ENCODE assay signal across 24 cellular contexts in genomic region chr10:108082596-108082995, GRCh38.
DNase-seq lines count a peak whose midpoint lies in the region; ATAC-seq, FAIRE-seq and TF ChIP-seq lines count a peak whose summit lies in the region.
"Had no signal": no experiment of that assay in that cellular context is flagged by ENCODE, and none has a peak within 500 bp of the region (broad histone marks: within the 10 kb centered on the region; RNA-seq: fewer than 3 reads in every experiment).

No MANE protein-coding gene starts in this region.

- CTCF ChIA-PET in GM12878 (lab: Yijun Ruan, JAX), result interaction anchor here (0.6 to 1.2 kb wide), 4 partner anchors 9 to 121 kb away, joined by 3 to 4 read pairs (median 3); no protein-coding TSS in a partner anchor

- H3K4me1 ChIP-seq in GM23338 (ENCODE audit: insufficient read depth) (peaks cover 9% of the 10 kb centered on the region; the same call in 1 of the 2 replicates), GM12878 (ENCODE audit: control insufficient read depth, insufficient read depth, low read length) (no peaks in the 10 kb centered on the region)
- H3K4me1 ChIP-seq: BE2C, BLaER1, Caco-2 had no signal

- no peaks in the 10 kb centered on the region for H3K36me3 ChIP-seq in GM23338 (ENCODE audit: insufficient read depth)
- H3K36me3 ChIP-seq in GM12878 (ENCODE audit: control insufficient read depth in 2 of 2, insufficient read depth in 2 of 2, low read length in 1 of 2), result no peaks in the 10 kb centered on the region
- H3K36me3 ChIP-seq in neural cell (ENCODE audit: insufficient read depth, low read length), result no peaks in the 10 kb centered on the region
- H3K36me3 ChIP-seq: BE2C, BLaER1 had no signal

- H3K9ac ChIP-seq in GM12878 (ENCODE audit: control insufficient read depth, insufficient read depth, low read length), result no peak overlapping the region
- no peak overlapping the region for H3K9ac ChIP-seq in neural cell (ENCODE audit: low read length)
- H3K9ac ChIP-seq: BLaER1 had no signal

- DNase-seq in GM23338 (ENCODE audit: low spot score), result no peak
- DNase-seq in GM12878 (ENCODE audit: low read depth, low spot score), result no peak
- no peak for DNase-seq in activated CD4-positive, alpha-beta T cell treated with anti-CD3 and anti-CD28 coated beads for 1 hour
- DNase-seq in activated naive CD8-positive, alpha-beta T cell treated with anti-CD3 and anti-CD28 coated beads, Interleukin-2, amount 50 U/mL, for 24 hours, result no peak
- no peak for DNase-seq in GM10266 (ENCODE audit: extremely low spot score)
- DNase-seq: 8988T; ACHN; BE2C; C1 segment of cervical spinal cord; Caco-2; Calu3; CD4-positive, alpha-beta memory T cell; CD4-positive, CD25-positive, alpha-beta regulatory T cell; CD8-positive, alpha-beta memory T cell; DMS79 treated with DMSO at 0.1 percent for 48 hours; GF-D8 had no signal

- TF ChIP-seq POLR2A in GM12878 (IDR thresholded peaks at IDR 0.05; ENCODE audit: low read depth, low read length), result no peak

- TF ChIP-seq RAD21 in GM12878 (IDR thresholded peaks at IDR 0.05; ENCODE audit: insufficient read depth, low read depth, low read length), result no peak
- no peak for TF ChIP-seq RAD21 in neural cell (conservative IDR thresholded peaks at IDR 0.05)

- TF ChIP-seq EP300 in GM12878 (IDR thresholded peaks at IDR 0.05; ENCODE audit: borderline replicate concordance in 1 of 2, control insufficient read depth in 1 of 2, low read depth in 2 of 2, low read length in 2 of 2) (no peak), neural cell (conservative IDR thresholded peaks at IDR 0.05; ENCODE audit: poor library complexity, severe bottlenecking) (peak; percentile 98)

- POLR2A ChIA-PET in GM12878 (lab: Charles Lee), result interaction anchor here (0.6 kb wide), 1 partner anchor 814 kb away, joined by 4 read pairs; no protein-coding TSS in a partner anchor

- H3F3A ChIP-seq in GM23338 (replicated peaks; ENCODE audit: low read depth), result no peaks in the 10 kb centered on the region
- peaks cover 3% of the 10 kb centered on the region for H3F3A ChIP-seq in neural cell (ENCODE audit: insufficient read depth, low read length, poor library complexity, severe bottlenecking)

- H3K9me3 ChIP-seq in GM12878 (replicated peaks; ENCODE audit: control insufficient read depth, insufficient read depth, low read length), result no peaks in the 10 kb centered on the region
- H3K9me3 ChIP-seq in neural cell (ENCODE audit: low read length), result no peaks in the 10 kb centered on the region
- H3K9me3 ChIP-seq: BE2C, BLaER1, Caco-2 had no signal

- no peak overlapping the region for H3K27ac Mint-ChIP-seq in GM23338
- no peak overlapping the region for H3K27ac Mint-ChIP-seq in activated naive CD8-positive, alpha-beta T cell treated with anti-CD3 and anti-CD28 coated beads, Interleukin-2, amount 50 U/mL, for 24 hours
- H3K27ac Mint-ChIP-seq: CD14-positive monocyte; CD4-positive, alpha-beta memory T cell; CD4-positive, CD25-positive, alpha-beta regulatory T cell; CD8-positive, alpha-beta memory T cell had no signal

- ATAC-seq in GM23338 (no peak), GM12878 (peak; percentile 73)
- ATAC-seq in activated naive CD8-positive, alpha-beta T cell treated with anti-CD3 and anti-CD28 coated beads, Interleukin-2, amount 50 U/mL, for 24 hours, result no peak

- H3K4me2 ChIP-seq in GM23338 (no peak overlapping the region), GM12878 (ENCODE audit: control insufficient read depth, insufficient read depth) (no peak overlapping the region), neural cell (ENCODE audit: low read length) (no peak overlapping the region)
- H3K4me2 ChIP-seq: BLaER1 had no signal

- TF ChIP-seq CTCF in GM23338 (conservative IDR thresholded peaks at IDR 0.05; ENCODE audit: low read depth in 2 of 2), result no peak
- TF ChIP-seq CTCF in GM12878 (IDR thresholded peaks at IDR 0.05 in 2 of 3, conservative IDR thresholded peaks at IDR 0.05 in 1 of 3; ENCODE audit: control insufficient read depth in 2 of 3, extremely low read depth in 1 of 3, insufficient read depth in 1 of 3, low read depth in 3 of 3, low read length in 3 of 3), result no peak
- TF ChIP-seq CTCF in neural cell (IDR thresholded peaks at IDR 0.05; ENCODE audit: poor library complexity, severe bottlenecking), result no peak
- no peak for TF ChIP-seq CTCF in GM10266 (IDR thresholded peaks at IDR 0.05; ENCODE audit: control insufficient read depth, insufficient read depth, low read depth, missing control alignments)

- FAIRE-seq in GM12878 (lab: Jason Lieb, UNC), result no peak
- FAIRE-seq: A204.1, D721Med, G401.6, GM12891, GM19239 had no signal

- no TSS peak for BruUV-seq in GM12878 (replicated peaks; lab: Mats Ljungman, UMichigan)

- H3K4me3 Mint-ChIP-seq in GM23338, result no peak overlapping the region
- H3K4me3 Mint-ChIP-seq in activated naive CD8-positive, alpha-beta T cell treated with anti-CD3 and anti-CD28 coated beads, Interleukin-2, amount 50 U/mL, for 24 hours, result no peak overlapping the region
- H3K4me3 Mint-ChIP-seq: CD14-positive monocyte; CD4-positive, alpha-beta memory T cell; CD4-positive, CD25-positive, alpha-beta regulatory T cell; CD8-positive, alpha-beta memory T cell had no signal

- no peaks in the 10 kb centered on the region for H3K27me3 ChIP-seq in GM23338 (ENCODE audit: insufficient read depth)
- H3K27me3 ChIP-seq in GM12878 (replicated peaks in 1 of 2; ENCODE audit: control insufficient read depth in 2 of 2, insufficient read depth in 2 of 2, low read length in 1 of 2), result no peaks in the 10 kb centered on the region
- no peaks in the 10 kb centered on the region for H3K27me3 ChIP-seq in neural cell (ENCODE audit: insufficient read depth, low read depth, low read length)
- H3K27me3 ChIP-seq: BE2C, BLaER1 had no signal

- H4K20me1 ChIP-seq in GM23338 (replicated peaks; ENCODE audit: insufficient read depth) (no peaks in the 10 kb centered on the region), GM12878 (ENCODE audit: control insufficient read depth, insufficient read depth) (no peaks in the 10 kb centered on the region), neural cell (ENCODE audit: insufficient read depth) (no peaks in the 10 kb centered on the region)
- H4K20me1 ChIP-seq: BLaER1 had no signal

- SMC1A ChIA-PET in GM12878 (lab: Charles Lee; ENCODE audit: uncharacterized antibody, unreplicated experiment), result interaction anchor here (0.7 to 2.0 kb wide), 5 partner anchors 17 to 134 kb away, joined by 3 to 4 read pairs (median 4); no protein-coding TSS in a partner anchor

- H3K27ac ChIP-seq in GM23338 (ENCODE audit: low read depth) (no peak overlapping the region), GM12878 (ENCODE audit: control insufficient read depth, insufficient read depth) (no peak overlapping the region), neural cell (ENCODE audit: low read length) (no peak overlapping the region)
- H3K27ac ChIP-seq: BLaER1 had no signal

- in situ Hi-C loops in GM12878 (cut with MboI), result no loop called here

- H3K9me3 Mint-ChIP-seq in GM23338, result no peaks in the 10 kb centered on the region
- H3K9me3 Mint-ChIP-seq in activated naive CD8-positive, alpha-beta T cell treated with anti-CD3 and anti-CD28 coated beads, Interleukin-2, amount 50 U/mL, for 24 hours, result no peaks in the 10 kb centered on the region

- H2AFZ ChIP-seq in GM23338 (peak overlapping the region; percentile 29; the same call in 1 of the 2 replicates), GM12878 (ENCODE audit: control insufficient read depth, low read depth, low read length) (no peak overlapping the region), neural cell (ENCODE audit: low read depth, low read length) (no peak overlapping the region)

- WGBS in GM12878 (ENCODE audit: insufficient coverage, insufficient replicate concordance, low lambda C conversion rate, missing lambda C conversion rate), result 0% methylated on average over 1 of the region's 1 CpG

- no peaks in the 10 kb centered on the region for H3K9me2 ChIP-seq in GM23338 (ENCODE audit: insufficient read depth)
- H3K9me2 ChIP-seq in neural cell (ENCODE audit: insufficient read depth, low read length), result no peaks in the 10 kb centered on the region

- no peaks in the 10 kb centered on the region for H3K79me2 ChIP-seq in GM23338 (replicated peaks; ENCODE audit: insufficient read depth)
- H3K79me2 ChIP-seq in GM12878 (ENCODE audit: control insufficient read depth, insufficient read depth, low read length), result no peaks in the 10 kb centered on the region
- H3K79me2 ChIP-seq in neural cell (replicated peaks; ENCODE audit: insufficient read depth, low read length), result no peaks in the 10 kb centered on the region

- intact Hi-C loops in GM12878 (cut with micrococcal nuclease; ENCODE audit: unreplicated experiment), result loop anchor here (5.0 kb wide), 1 partner anchor 80 kb away; no protein-coding TSS in a partner anchor

- H3K4me3 ChIP-seq in GM23338 (no peak overlapping the region), GM12878 (no peak overlapping the region), neural cell (ENCODE audit: low read length) (no peak overlapping the region)
- H3K4me3 ChIP-seq: BLaER1 had no signal

- H3K4me1 Mint-ChIP-seq in GM23338, result peaks cover 13% of the 10 kb centered on the region; the same call in 2 of the 3 replicates
- no peaks in the 10 kb centered on the region for H3K4me1 Mint-ChIP-seq in activated naive CD8-positive, alpha-beta T cell treated with anti-CD3 and anti-CD28 coated beads, Interleukin-2, amount 50 U/mL, for 24 hours
- H3K4me1 Mint-ChIP-seq: CD14-positive monocyte; CD4-positive, alpha-beta memory T cell; CD4-positive, CD25-positive, alpha-beta regulatory T cell; CD8-positive, alpha-beta memory T cell had no signal

- H3K27me3 Mint-ChIP-seq in GM23338 (ENCODE audit: insufficient read depth, low read depth, poor library complexity), result no peaks in the 10 kb centered on the region
- no peaks in the 10 kb centered on the region for H3K27me3 Mint-ChIP-seq in activated naive CD8-positive, alpha-beta T cell treated with anti-CD3 and anti-CD28 coated beads, Interleukin-2, amount 50 U/mL, for 24 hours
- H3K27me3 Mint-ChIP-seq: CD4-positive, alpha-beta memory T cell; CD4-positive, CD25-positive, alpha-beta regulatory T cell; CD8-positive, alpha-beta memory T cell had no signal

- RAD21 ChIA-PET in GM12878 (lab: Charles Lee; ENCODE audit: unreplicated experiment), result no interaction called here

- no peaks in the 10 kb centered on the region for H3K36me3 Mint-ChIP-seq in GM23338 (ENCODE audit: low read depth)
- no peaks in the 10 kb centered on the region for H3K36me3 Mint-ChIP-seq in activated naive CD8-positive, alpha-beta T cell treated with anti-CD3 and anti-CD28 coated beads, Interleukin-2, amount 50 U/mL, for 24 hours (ENCODE audit: low read depth)
- H3K36me3 Mint-ChIP-seq: CD14-positive monocyte; CD4-positive, alpha-beta memory T cell; CD4-positive, CD25-positive, alpha-beta regulatory T cell; CD8-positive, alpha-beta memory T cell had no signal

TF ChIP-seq in GM23338, 12 proteins besides CTCF, POLR2A, EP300 and RAD21 (continues in another document):
- no peak for TF ChIP-seq ZNF331 (CRISPR knock-in tag; IDR thresholded peaks at IDR 0.05; ENCODE audit: low read depth)
- TF ChIP-seq POLR2AphosphoS5 (IDR thresholded peaks at IDR 0.05; ENCODE audit: low read depth), result no peak

TF ChIP-seq in GM12878, 131 proteins besides CTCF, POLR2A, EP300 and RAD21 (continues in another document):
- TF ChIP-seq NR2F1 (conservative IDR thresholded peaks at IDR 0.05) (no peak), MTA2 (IDR thresholded peaks at IDR 0.05; ENCODE audit: low read depth) (peak; percentile 27; the same call in 1 of the 2 replicates)

TF ChIP-seq in neural cell, 6 proteins besides CTCF, POLR2A, EP300 and RAD21 (continues in another document):
- TF ChIP-seq EZH2 (IDR thresholded peaks at IDR 0.05; ENCODE audit: borderline replicate concordance, insufficient read depth, low read length, poor library complexity, severe bottlenecking), result no peak
